11 cellular contexts compared by ENCODE assay signal in genomic region chr3:122246214-122246613, GRCh38.
DNase-seq lines count a peak whose midpoint lies in the region; ATAC-seq, FAIRE-seq and TF ChIP-seq lines count a peak whose summit lies in the region.
"Had no signal": no experiment of that assay in that cellular context is flagged by ENCODE, and none has a peak within 500 bp of the region (broad histone marks: within the 10 kb centered on the region; RNA-seq: fewer than 3 reads in every experiment).

No MANE protein-coding gene starts in this region.

- H3K4me1 Mint-ChIP-seq in CD4-positive, alpha-beta T cell (ENCODE audit: low read depth), result peaks cover 26% of the 10 kb centered on the region
- H3K4me1 Mint-ChIP-seq in astrocyte (ENCODE audit: low read depth, unreplicated experiment) (peaks cover 10% of the 10 kb centered on the region), type B pancreatic cell (ENCODE audit: unreplicated experiment) (no peaks in the 10 kb centered on the region)
- H3K4me1 Mint-ChIP-seq in naive thymus-derived CD8-positive, alpha-beta T cell, result peaks cover 1 to 27% (median 11%) of the 10 kb centered on the region in 4 donors

- DNase-seq in CD4-positive, alpha-beta T cell, result no peak
- peak; percentile 49 for DNase-seq in astrocyte (ENCODE audit: low read depth)
- DNase-seq in naive thymus-derived CD8-positive, alpha-beta T cell, result no peak
- DNase-seq in activated gamma-delta T cell treated with Interleukin-2 at 50 U/mL for 16 hours, result no peak
- no peak for DNase-seq in type B pancreatic cell (ENCODE audit: extremely low spot score, unreplicated experiment)
- DNase-seq: cortex of kidney, NCI-H2029, SHP77 had no signal

- no peaks in the 10 kb centered on the region for H3K36me3 Mint-ChIP-seq in CD4-positive, alpha-beta T cell (ENCODE audit: low read depth)
- H3K36me3 Mint-ChIP-seq in astrocyte (ENCODE audit: low read depth, unreplicated experiment) (no peaks in the 10 kb centered on the region), type B pancreatic cell (no peaks in the 10 kb centered on the region)
- H3K36me3 Mint-ChIP-seq in naive thymus-derived CD8-positive, alpha-beta T cell, result no peaks in the 10 kb centered on the region

- H2AFZ ChIP-seq in astrocyte (ENCODE audit: low read depth, low read length), result no peak overlapping the region

- H3K79me2 ChIP-seq in astrocyte (ENCODE audit: insufficient read depth, low read length), result no peaks in the 10 kb centered on the region

- H3K27me3 ChIP-seq in CD4-positive, alpha-beta T cell (ENCODE audit: control insufficient read depth, insufficient read depth, low read length), result no peaks in the 10 kb centered on the region
- H3K27me3 ChIP-seq in astrocyte (ENCODE audit: insufficient read depth, low read length), result peaks cover 5% of the 10 kb centered on the region

- no peak overlapping the region for H3K27ac Mint-ChIP-seq in CD4-positive, alpha-beta T cell
- H3K27ac Mint-ChIP-seq in astrocyte (ENCODE audit: unreplicated experiment) (no peak overlapping the region), type B pancreatic cell (no peak overlapping the region)
- peak overlapping the region in 1 of 10 donors; percentile 15 for H3K27ac Mint-ChIP-seq in naive thymus-derived CD8-positive, alpha-beta T cell

- CTCF ChIA-PET in CD4-positive, alpha-beta T cell (lab: Charles Lee), result interaction anchor here (0.6 kb wide), 1 partner anchor 1466 kb away, joined by 3 read pairs; no protein-coding TSS in a partner anchor

- no peaks in the 10 kb centered on the region for H3K36me3 ChIP-seq in astrocyte (ENCODE audit: insufficient read depth, low read length)

- H3K9me3 ChIP-seq in CD4-positive, alpha-beta T cell (ENCODE audit: control insufficient read depth, low read length), result no peaks in the 10 kb centered on the region
- H3K9me3 ChIP-seq in astrocyte (ENCODE audit: insufficient read depth, low read depth, low read length), result no peaks in the 10 kb centered on the region

- H3K4me2 ChIP-seq in astrocyte (ENCODE audit: low read length), result peak overlapping the region; percentile 38

- no peak for FAIRE-seq in astrocyte (lab: Jason Lieb, UNC)

- no peak overlapping the region for H3K27ac ChIP-seq in CD4-positive, alpha-beta T cell (ENCODE audit: low read depth, low read length)
- no peak overlapping the region for H3K27ac ChIP-seq in astrocyte (ENCODE audit: low read depth, low read length)

- peak overlapping the region; percentile 62 for H3K4me3 Mint-ChIP-seq in CD4-positive, alpha-beta T cell
- no peak overlapping the region for H3K4me3 Mint-ChIP-seq in astrocyte (ENCODE audit: unreplicated experiment)
- H3K4me3 Mint-ChIP-seq in naive thymus-derived CD8-positive, alpha-beta T cell, result peak overlapping the region; percentile 34 to 81 (median 56)
- no peak overlapping the region for H3K4me3 Mint-ChIP-seq in type B pancreatic cell

- no peak for ATAC-seq in CD4-positive, alpha-beta T cell (ENCODE audit: poor library complexity)
- peak; percentile 30 for ATAC-seq in HG02798 (IDR thresholded peaks at IDR 0.05; ENCODE audit: poor library complexity, unreplicated experiment)
- ATAC-seq in naive thymus-derived CD8-positive, alpha-beta T cell, result no peak
- ATAC-seq in GM19351 (IDR thresholded peaks at IDR 0.05; ENCODE audit: unreplicated experiment), result no peak
- no peak for ATAC-seq in GM21360 (IDR thresholded peaks at IDR 0.05; ENCODE audit: unreplicated experiment)

- no peak overlapping the region for H3K4me3 ChIP-seq in astrocyte (ENCODE audit: insufficient read depth, low read depth, low read length)

- no peaks in the 10 kb centered on the region for H3K27me3 Mint-ChIP-seq in CD4-positive, alpha-beta T cell
- H3K27me3 Mint-ChIP-seq in astrocyte (ENCODE audit: low read depth, unreplicated experiment), result peaks cover 7% of the 10 kb centered on the region
- peaks cover 0 to 5% (median 4%) of the 10 kb centered on the region in 5 donors for H3K27me3 Mint-ChIP-seq in naive thymus-derived CD8-positive, alpha-beta T cell
- H3K27me3 Mint-ChIP-seq in type B pancreatic cell, result peaks cover 21% of the 10 kb centered on the region

- TF ChIP-seq CTCF in CD4-positive, alpha-beta T cell (IDR thresholded peaks at IDR 0.05), result no peak
- TF ChIP-seq CTCF in astrocyte (IDR thresholded peaks at IDR 0.05; ENCODE audit: insufficient read depth, low read depth, low read length) (no peak), type B pancreatic cell (conservative IDR thresholded peaks at IDR 0.05) (no peak)

- H3K4me1 ChIP-seq in astrocyte (ENCODE audit: insufficient read depth, low read length), result no peaks in the 10 kb centered on the region

- intact Hi-C loops in CD4-positive, alpha-beta T cell (cut with DNase I, micrococcal nuclease), result no loop called here

- no peak overlapping the region for H3K9ac ChIP-seq in astrocyte (ENCODE audit: low read length)

- POLR2A ChIA-PET in CD4-positive, alpha-beta T cell (lab: Charles Lee), result interaction anchor here (2.1 kb wide), 1 partner anchor 9 kb away, joined by 4 read pairs; no protein-coding TSS in a partner anchor
- POLR2A ChIA-PET in naive thymus-derived CD8-positive, alpha-beta T cell (lab: Charles Lee), result no interaction called here

- H3K9me3 Mint-ChIP-seq in CD4-positive, alpha-beta T cell, result no peaks in the 10 kb centered on the region
- H3K9me3 Mint-ChIP-seq in astrocyte (ENCODE audit: unreplicated experiment), result no peaks in the 10 kb centered on the region
- H3K9me3 Mint-ChIP-seq in naive thymus-derived CD8-positive, alpha-beta T cell, result no peaks in the 10 kb centered on the region
- no peaks in the 10 kb centered on the region for H3K9me3 Mint-ChIP-seq in type B pancreatic cell

- no peaks in the 10 kb centered on the region for H4K20me1 ChIP-seq in astrocyte (ENCODE audit: insufficient read depth, low read length)

Comparison
In these comparisons a context has a peak if more than half of its experiments do, and no peak if none do; other contexts are left out.
1. H3K4me3 Mint-ChIP-seq: peak in CD4-positive, alpha-beta T cell (single experiment) and naive thymus-derived CD8-positive, alpha-beta T cell (10 of 10); none in astrocyte (single experiment) and type B pancreatic cell (single experiment).